In the genomic region with DNA sequence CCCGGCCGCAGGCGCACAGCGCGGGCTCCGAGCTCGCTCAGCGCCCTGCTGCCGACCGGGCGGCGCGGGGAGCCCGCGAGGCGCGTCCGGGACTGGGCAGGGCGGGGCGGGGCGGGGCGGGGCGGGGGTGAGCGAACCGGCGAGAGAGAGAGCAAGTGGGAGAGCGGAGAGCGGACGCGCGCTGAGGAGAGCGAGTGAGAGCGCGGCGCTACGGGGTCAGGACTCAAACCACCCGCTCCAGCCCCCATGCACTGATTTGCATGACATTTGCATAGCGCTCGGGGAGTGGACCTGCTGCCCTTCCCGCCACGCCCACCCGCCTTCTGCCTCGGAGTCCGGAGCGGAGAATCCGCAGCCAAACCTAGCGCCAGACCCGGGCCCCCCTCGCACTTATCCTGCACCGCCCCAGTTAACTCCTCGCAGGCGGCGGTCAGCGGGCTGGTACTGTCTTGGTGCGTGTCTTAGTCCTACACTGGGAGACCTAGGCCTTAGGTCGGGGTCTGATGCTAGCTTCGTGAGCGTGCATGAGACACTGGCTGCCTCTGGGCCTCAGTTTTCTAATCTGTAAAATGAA, we compare ENCODE assay signal across 8 cellular contexts. TPM values are rescaled to one million over a fixed set of nuclear protein-coding genes. Genes with fewer than 3 reads are reported as not detected.
DNase-seq lines count a peak whose midpoint lies in the region; ATAC-seq, FAIRE-seq and TF ChIP-seq lines count a peak whose summit lies in the region.

A gene with protein sequence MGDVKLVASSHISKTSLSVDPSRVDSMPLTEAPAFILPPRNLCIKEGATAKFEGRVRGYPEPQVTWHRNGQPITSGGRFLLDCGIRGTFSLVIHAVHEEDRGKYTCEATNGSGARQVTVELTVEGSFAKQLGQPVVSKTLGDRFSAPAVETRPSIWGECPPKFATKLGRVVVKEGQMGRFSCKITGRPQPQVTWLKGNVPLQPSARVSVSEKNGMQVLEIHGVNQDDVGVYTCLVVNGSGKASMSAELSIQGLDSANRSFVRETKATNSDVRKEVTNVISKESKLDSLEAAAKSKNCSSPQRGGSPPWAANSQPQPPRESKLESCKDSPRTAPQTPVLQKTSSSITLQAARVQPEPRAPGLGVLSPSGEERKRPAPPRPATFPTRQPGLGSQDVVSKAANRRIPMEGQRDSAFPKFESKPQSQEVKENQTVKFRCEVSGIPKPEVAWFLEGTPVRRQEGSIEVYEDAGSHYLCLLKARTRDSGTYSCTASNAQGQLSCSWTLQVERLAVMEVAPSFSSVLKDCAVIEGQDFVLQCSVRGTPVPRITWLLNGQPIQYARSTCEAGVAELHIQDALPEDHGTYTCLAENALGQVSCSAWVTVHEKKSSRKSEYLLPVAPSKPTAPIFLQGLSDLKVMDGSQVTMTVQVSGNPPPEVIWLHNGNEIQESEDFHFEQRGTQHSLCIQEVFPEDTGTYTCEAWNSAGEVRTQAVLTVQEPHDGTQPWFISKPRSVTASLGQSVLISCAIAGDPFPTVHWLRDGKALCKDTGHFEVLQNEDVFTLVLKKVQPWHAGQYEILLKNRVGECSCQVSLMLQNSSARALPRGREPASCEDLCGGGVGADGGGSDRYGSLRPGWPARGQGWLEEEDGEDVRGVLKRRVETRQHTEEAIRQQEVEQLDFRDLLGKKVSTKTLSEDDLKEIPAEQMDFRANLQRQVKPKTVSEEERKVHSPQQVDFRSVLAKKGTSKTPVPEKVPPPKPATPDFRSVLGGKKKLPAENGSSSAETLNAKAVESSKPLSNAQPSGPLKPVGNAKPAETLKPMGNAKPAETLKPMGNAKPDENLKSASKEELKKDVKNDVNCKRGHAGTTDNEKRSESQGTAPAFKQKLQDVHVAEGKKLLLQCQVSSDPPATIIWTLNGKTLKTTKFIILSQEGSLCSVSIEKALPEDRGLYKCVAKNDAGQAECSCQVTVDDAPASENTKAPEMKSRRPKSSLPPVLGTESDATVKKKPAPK (N-terminal part only) (minus strand): TSS at position 75 of the 574 bp plus-strand sequence. CDS start 90,491 bp downstream, outside the sequence.

- no peak for FAIRE-seq in GM18507 (lab: Jason Lieb, UNC)

- H3K27me3 ChIP-seq in AG04450 (ENCODE audit: control insufficient read depth, insufficient read depth, low read length) (no peaks in the 10 kb centered on the region), adrenal gland (no peaks in the 10 kb centered on the region), prostate gland (replicated peaks; ENCODE audit: insufficient read depth) (no peaks in the 10 kb centered on the region)

- CTCF ChIA-PET in AG04450 (lab: Charles Lee), result no interaction called here

- no peaks in the 10 kb centered on the region for H3K36me3 ChIP-seq in adrenal gland (replicated peaks in 1 of 2)
- no peaks in the 10 kb centered on the region for H3K36me3 ChIP-seq in prostate gland

- TF ChIP-seq POLR2A in adrenal gland (IDR thresholded peaks at IDR 0.05), result no peak
- no peak for TF ChIP-seq POLR2A in prostate gland (IDR thresholded peaks at IDR 0.05)

- H3K9me3 ChIP-seq in AG04450 (ENCODE audit: control insufficient read depth, insufficient read depth, low read length) (no peaks in the 10 kb centered on the region), adrenal gland (replicated peaks in 1 of 3) (no peaks in the 10 kb centered on the region), prostate gland (no peaks in the 10 kb centered on the region)

- H3K27ac ChIP-seq in AG04450 (ENCODE audit: low read depth, low read length) (peak within 1 kb of the TSS; percentile 11), adrenal gland (peak within 1 kb of the TSS in 1 of 5 donors; percentile 20), prostate gland (peak within 1 kb of the TSS in 1 of 2 donors; percentile 37)

- H3K4me1 ChIP-seq in adrenal gland (replicated peaks in 1 of 2) (peaks cover 8 to 9% of the 10 kb centered on the region in 2 donors), prostate gland (replicated peaks) (no peaks in the 10 kb centered on the region)

- TF ChIP-seq CTCF in AG04450 (IDR thresholded peaks at IDR 0.05; ENCODE audit: low read depth, low read length) (no peak), adrenal gland (IDR thresholded peaks at IDR 0.05) (no peak), prostate gland (IDR thresholded peaks at IDR 0.05) (no peak)

- WGBS in adrenal gland, 4 donors, result 1 to 13% (median 2%) methylated on average over 7 to 58 of the region's 58 CpGs; no CpG with 5 or more reads in 1 of the 4 donors
- 5% methylated on average over 32 of the region's 58 CpGs for WGBS in prostate gland

- intact Hi-C loops in adrenal gland (cut with DNase I) (no loop called here), left ventricle myocardium superior (cut with micrococcal nuclease) (no loop called here), prostate gland (cut with DNase I) (loop anchor here (10.0 kb wide), 1 partner anchor 230 kb away; no protein-coding TSS in a partner anchor)

- ATAC-seq in left ventricle myocardium superior, result peak; percentile 97

- H3K4me3 ChIP-seq in AG04450 (ENCODE audit: low read depth, low read length) (peak within 1 kb of the TSS; percentile 87), adrenal gland (peak within 1 kb of the TSS in 2 of 4 donors; percentile 11 to 58), prostate gland (peak within 1 kb of the TSS; percentile 35 to 41)

- DNase-seq in AG04450 (ENCODE audit: low read depth, low spot score), result peak; percentile 84
- peak; percentile 43 for DNase-seq in GM18507 (ENCODE audit: extremely low spot score, insufficient read length, low read depth)
- peak; percentile 50 for DNase-seq in HPDE6-E6E7 (ENCODE audit: extremely low spot score)
- DNase-seq in NCI-H82 treated with DMSO at 0.1 percent for 48 hours (lab: John Stamatoyannopoulos, UW; ENCODE audit: unreplicated experiment), result peak; percentile 92
- DNase-seq in adrenal gland, result peak; percentile 58 to 91 (median 85)
- DNase-seq in left ventricle myocardium superior, result peak; percentile 80
- DNase-seq in prostate gland (ENCODE audit: low spot score), result peak; percentile 63
- no peak for DNase-seq in RKO (ENCODE audit: low spot score)

- POLR2A ChIA-PET in AG04450 (lab: Yijun Ruan, JAX), result interaction anchor here (0.6 to 1.0 kb wide), 2 partner anchors 151 to 1033 kb away, joined by 3 read pairs; no protein-coding TSS in a partner anchor

RNA-seq across cellular contexts. Expression of the gene that starts here (rescaled TPM):
- polyA plus RNA-seq in AG04450 (2011; rRNA removed), result 1,040 and 1,320 TPM in 2 replicates
- polyA minus RNA-seq in AG04450 (2011; rRNA and poly(A)+ RNA removed), result 1,023 and 1,189 TPM in 2 replicates
- total RNA-seq in adrenal gland, result 100 to 1,000 TPM in 2 of 8 donors, 10 to 100 TPM in 6; 17.1 to 124 (median 76.0) TPM
- polyA plus RNA-seq in adrenal gland, result 10 to 100 TPM; 13.3 to 47.9 (median 26.7) TPM
- 9.5 TPM for total RNA-seq in left ventricle myocardium superior
- 100 to 1,000 TPM; 345 to 600 TPM for total RNA-seq in prostate gland

Comparison
In these comparisons a context has a peak if more than half of its experiments do, and no peak if none do; other contexts are left out.
1. RNA of the gene that starts here (polyA plus RNA-seq): 1,040 to 1,320 TPM in AG04450; 13.3 to 47.9 TPM in adrenal gland; every median in the first group is over 10 times any median in the second.